16 cellular contexts compared by ENCODE assay signal in the genomic region with DNA sequence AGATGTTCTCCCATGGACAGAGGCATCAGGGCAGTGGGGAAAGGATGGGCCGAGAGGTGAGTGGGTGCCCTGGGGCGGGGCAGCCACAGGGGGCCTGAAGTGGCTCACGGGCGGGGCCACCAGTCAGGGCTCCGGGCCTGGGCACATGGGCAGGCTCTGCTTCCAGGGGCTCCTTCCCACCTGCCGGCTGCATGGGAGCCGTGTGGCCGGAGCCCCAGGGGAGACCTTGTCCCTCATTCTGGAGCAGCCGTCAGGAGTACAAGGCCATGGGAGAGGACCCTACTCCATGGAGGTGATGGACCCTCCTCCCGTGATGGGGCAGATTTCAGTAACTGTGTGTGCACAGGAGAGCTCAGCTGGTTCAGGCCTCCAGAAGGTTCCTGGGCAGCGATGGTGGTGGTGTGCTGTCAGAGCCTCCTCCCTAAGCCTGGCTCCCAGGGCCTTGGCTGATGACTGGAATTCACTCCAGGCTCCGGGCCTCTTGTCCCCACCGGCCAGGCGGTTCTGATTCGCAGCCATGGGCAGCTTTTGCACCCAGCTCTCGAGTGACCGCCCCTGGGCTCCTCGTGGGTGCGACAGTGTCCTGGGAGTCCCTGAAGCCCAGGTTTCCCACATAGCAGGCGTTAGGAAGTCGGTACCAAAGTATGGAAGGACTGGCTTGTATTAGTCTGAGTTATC. TPM values are rescaled to one million over a fixed set of nuclear protein-coding genes. Genes with fewer than 3 reads are reported as not detected.
A peak's percentile ranks its signal among the peaks of the same experiment; 100 is the strongest.
DNase-seq lines count a peak whose midpoint lies in the region; ATAC-seq and TF ChIP-seq lines count a peak whose summit lies in the region.
"Had no signal": no experiment of that assay in that cellular context is flagged by ENCODE, and none has a peak within 500 bp of the region (broad histone marks: within the 10 kb centered on the region; RNA-seq: fewer than 3 reads in every experiment).

No MANE protein-coding gene starts in this region.

- intact Hi-C loops in right cardiac atrium (cut with DNase I): no loop called here
- intact Hi-C loops in Right ventricle myocardium inferior (cut with DNase I): no loop called here
- intact Hi-C loops in vagina (cut with DNase I): no loop called here
- intact Hi-C loops in tibial artery (cut with DNase I; ENCODE audit: low total_unique reads): no loop called here

- no peaks in the 10 kb centered on the region for H3K79me2 ChIP-seq in neural progenitor cell (ENCODE audit: low read depth)

- no peaks in the 10 kb centered on the region for H3K9me3 ChIP-seq in right cardiac atrium (ENCODE audit: control insufficient read depth, low read length)
- no peaks in the 10 kb centered on the region for H3K9me3 ChIP-seq in neuronal stem cell (replicated peaks in 1 of 2; ENCODE audit: control insufficient read depth in 2 of 2, insufficient read depth in 1 of 2, low read depth in 1 of 2, low read length in 2 of 2)
- H3K9me3 ChIP-seq in vagina: no peaks in the 10 kb centered on the region
- H3K9me3 ChIP-seq in neural progenitor cell (ENCODE audit: low read depth): no peaks in the 10 kb centered on the region
- no peaks in the 10 kb centered on the region for H3K9me3 ChIP-seq in tibial artery
- H3K9me3 ChIP-seq: SK-N-SH had no signal

- H3K27me3 ChIP-seq in right cardiac atrium (ENCODE audit: control insufficient read depth, insufficient read depth) (no peaks in the 10 kb centered on the region), neuronal stem cell (ENCODE audit: control insufficient read depth in 3 of 3, insufficient read depth in 3 of 3, low read depth in 1 of 3, low read length in 3 of 3) (peaks cover under 1 to 67% (median 19%) of the 10 kb centered on the region in 3 experiments), vagina (peaks cover 6% of the 10 kb centered on the region), neural progenitor cell (peaks cover 35% of the 10 kb centered on the region), tibial artery (peaks cover 0 to 44% of the 10 kb centered on the region in 2 donors)

- peaks cover 21% of the 10 kb centered on the region for H4K20me1 ChIP-seq in neural progenitor cell (ENCODE audit: low read depth)

- H3K4me3 Mint-ChIP-seq in neural progenitor cell: no peak overlapping the region
- H3K4me3 Mint-ChIP-seq: activated naive CD8-positive, alpha-beta T cell; neural crest cell had no signal

- no peak overlapping the region for H2AFZ ChIP-seq in neuronal stem cell (ENCODE audit: low read length)
- H2AFZ ChIP-seq in neural progenitor cell (replicated peaks): no peak overlapping the region

- DNase-seq in right cardiac atrium (peak in 2 of 3 donors; percentile 62 to 64), Right ventricle myocardium inferior (ENCODE audit: missing footprints) (no peak), RWPE1 (ENCODE audit: low spot score) (no peak), neuronal stem cell (ENCODE audit: low spot score) (no peak), vagina (ENCODE audit: extremely low spot score in 2 of 2) (no peak), neural progenitor cell (ENCODE audit: low spot score) (no peak), NCI-H2196 treated with DMSO at 0.1 percent for 48 hours (lab: John Stamatoyannopoulos, UW; ENCODE audit: unreplicated experiment) (no peak), tibial artery (no peak)
- DNase-seq: activated T-cell treated with anti-CD3 and anti-CD28 coated beads, Interleukin-2, amount 50 U/mL, for 48 hours; dermis blood vessel endothelial cell; GDM1; NCI-H524 treated with DMSO at 0.1 percent for 48 hours; OCI-M1; SK-N-SH had no signal

- H3K4me2 ChIP-seq in neuronal stem cell (ENCODE audit: insufficient read depth, low read length, poor library complexity, severe bottlenecking) (no peak overlapping the region), neural progenitor cell (no peak overlapping the region)
- H3K4me2 ChIP-seq: SK-N-SH had no signal

- H3K4ac ChIP-seq in neuronal stem cell (ENCODE audit: low read length): no peak overlapping the region

- no peaks in the 10 kb centered on the region for H3K36me3 Mint-ChIP-seq in neural progenitor cell

- H3K9ac ChIP-seq in neuronal stem cell (ENCODE audit: low read depth, low read length, poor library complexity): no peak overlapping the region
- H3K9ac ChIP-seq in neural progenitor cell: no peak overlapping the region
- H3K9ac ChIP-seq: SK-N-SH had no signal

- POLR2A ChIA-PET in RWPE1 (lab: Yijun Ruan, JAX; ENCODE audit: low non-redundant PET): no interaction called here

- peaks cover 12% of the 10 kb centered on the region for H3K27me3 Mint-ChIP-seq in neural progenitor cell (ENCODE audit: insufficient read depth, low read depth)
- H3K27me3 Mint-ChIP-seq: activated naive CD8-positive, alpha-beta T cell had no signal

- no peak overlapping the region for H2BK120ac ChIP-seq in neuronal stem cell (ENCODE audit: low read depth, low read length)

- H3K27ac Mint-ChIP-seq in neural progenitor cell: no peak overlapping the region
- H3K27ac Mint-ChIP-seq: activated naive CD8-positive, alpha-beta T cell had no signal

- peaks cover 23% of the 10 kb centered on the region for H3K4me1 Mint-ChIP-seq in neural progenitor cell

- H3K27ac ChIP-seq in right cardiac atrium (ENCODE audit: low read length) (peak overlapping the region; percentile 6), RWPE1 (peak overlapping the region; percentile 98), neuronal stem cell (replicated peaks; ENCODE audit: low read length) (no peak overlapping the region), vagina (peak overlapping the region; percentile 10), neural progenitor cell (no peak overlapping the region), tibial artery (peak overlapping the region in 1 of 2 donors; percentile 15)

- H3K14ac ChIP-seq in neuronal stem cell (ENCODE audit: low read length): no peak overlapping the region

- no peak overlapping the region for H3K23ac ChIP-seq in neuronal stem cell (ENCODE audit: low read depth, low read length, poor library complexity)

- no peak overlapping the region for H4K8ac ChIP-seq in neuronal stem cell (ENCODE audit: low read depth, low read length)

- ATAC-seq in right cardiac atrium (no peak), Right ventricle myocardium inferior (no peak)

- H3K4me3 ChIP-seq in right cardiac atrium (ENCODE audit: low read length): no peak overlapping the region
- H3K4me3 ChIP-seq in neuronal stem cell (ENCODE audit: low read length in 2 of 2): no peak overlapping the region
- H3K4me3 ChIP-seq in vagina: no peak overlapping the region
- H3K4me3 ChIP-seq in neural progenitor cell: no peak overlapping the region
- H3K4me3 ChIP-seq in tibial artery: no peak overlapping the region

- H2BK5ac ChIP-seq in neuronal stem cell (ENCODE audit: low read length): no peak overlapping the region

- H4K91ac ChIP-seq in neuronal stem cell (ENCODE audit: low read depth, low read length, poor library complexity): no peak overlapping the region

- H3K4me1 ChIP-seq in right cardiac atrium (ENCODE audit: control insufficient read depth, insufficient read depth, low read length) (peaks cover 9% of the 10 kb centered on the region), neuronal stem cell (ENCODE audit: control insufficient read depth in 2 of 2, insufficient read depth in 1 of 2, low read depth in 1 of 2, low read length in 2 of 2) (peaks cover 5% of the 10 kb centered on the region in 2 donors), vagina (peaks cover 66% of the 10 kb centered on the region), neural progenitor cell (peaks cover 3% of the 10 kb centered on the region), tibial artery (peaks cover 0 to 33% (median 15%) of the 10 kb centered on the region in 4 donors)

- H3K9me3 Mint-ChIP-seq in neural progenitor cell: no peaks in the 10 kb centered on the region
- H3K9me3 Mint-ChIP-seq: neural crest cell had no signal

- H2AK5ac ChIP-seq in neuronal stem cell (ENCODE audit: low read depth, low read length): peak overlapping the region; percentile 3

- no peak overlapping the region for H3K18ac ChIP-seq in neuronal stem cell (ENCODE audit: low read length)

- CTCF ChIA-PET in RWPE1 (lab: Yijun Ruan, JAX): interaction anchor here (0.6 to 0.7 kb wide), 3 partner anchors 31 to 235 kb away, joined by 3 to 4 read pairs (median 3); no protein-coding TSS in a partner anchor

- H3F3A ChIP-seq in neural progenitor cell (ENCODE audit: low read depth): peaks cover 3% of the 10 kb centered on the region

- no peaks in the 10 kb centered on the region for H3K79me1 ChIP-seq in neuronal stem cell (ENCODE audit: low read depth, low read length)

- no peak overlapping the region for H2BK12ac ChIP-seq in neuronal stem cell (ENCODE audit: low read length)

- WGBS in right cardiac atrium: 83% methylated on average over 21 of the region's 21 CpGs
- WGBS in neuronal stem cell (ENCODE audit: extremely low coverage in 2 of 2, insufficient read length in 2 of 2, insufficient replicate concordance in 1 of 2), 2 donors: no CpG with 5 or more reads among the region's 21 CpGs

- TF ChIP-seq CTCF in RWPE1 (conservative IDR thresholded peaks at IDR 0.05; ENCODE audit: low read depth): no peak
- TF ChIP-seq CTCF in vagina (IDR thresholded peaks at IDR 0.05): no peak
- no peak for TF ChIP-seq CTCF in neural progenitor cell (IDR thresholded peaks at IDR 0.05)
- TF ChIP-seq CTCF in tibial artery (IDR thresholded peaks at IDR 0.05): no peak

- H3K36me3 ChIP-seq in neuronal stem cell (replicated peaks in 1 of 2; ENCODE audit: control insufficient read depth in 2 of 2, insufficient read depth in 2 of 2, low read length in 2 of 2): no peaks in the 10 kb centered on the region
- H3K36me3 ChIP-seq in vagina: no peaks in the 10 kb centered on the region
- no peaks in the 10 kb centered on the region for H3K36me3 ChIP-seq in neural progenitor cell
- H3K36me3 ChIP-seq in tibial artery: no peaks in the 10 kb centered on the region

- TF ChIP-seq POLR2A in vagina (IDR thresholded peaks at IDR 0.05): no peak

- H2BK15ac ChIP-seq in neuronal stem cell (ENCODE audit: low read length): no peak overlapping the region

RNA-seq across cellular contexts. Expression of gene SLCO4A1, which starts 6.2 kb away (rescaled TPM):
- total RNA-seq in right cardiac atrium (1 to 10 TPM; 4.1 to 8.4 (median 5.3) TPM), Right ventricle myocardium inferior (15.5 TPM), vagina (45.9 TPM), neural progenitor cell (ENCODE audit: low replicate concordance) (0.88 and 3.1 TPM in 2 replicates)
- polyA plus RNA-seq in right cardiac atrium: 15.5 TPM
- polyA plus RNA-seq in neuronal stem cell (2013, experiment 1 of 2): 3.5 TPM
- polyA plus RNA-seq in neuronal stem cell (2013, experiment 2 of 2): 3.9 TPM

Comparison
In these comparisons a context has a peak if more than half of its experiments do, and no peak if none do; other contexts are left out.
1. DNase-seq: peak in right cardiac atrium (2 of 3); none in Right ventricle myocardium inferior (single experiment), RWPE1 (single experiment), neuronal stem cell (single experiment), vagina (0 of 2), neural progenitor cell (single experiment), NCI-H2196 treated with DMSO at 0.1 percent for 48 hours (single experiment) and tibial artery (0 of 2).
2. H3K27ac ChIP-seq: peak in right cardiac atrium (single experiment), RWPE1 (single experiment) and vagina (single experiment); none in neuronal stem cell (single experiment) and neural progenitor cell (single experiment).